1 cellular context compared by ENCODE assay signal in the genomic region with DNA sequence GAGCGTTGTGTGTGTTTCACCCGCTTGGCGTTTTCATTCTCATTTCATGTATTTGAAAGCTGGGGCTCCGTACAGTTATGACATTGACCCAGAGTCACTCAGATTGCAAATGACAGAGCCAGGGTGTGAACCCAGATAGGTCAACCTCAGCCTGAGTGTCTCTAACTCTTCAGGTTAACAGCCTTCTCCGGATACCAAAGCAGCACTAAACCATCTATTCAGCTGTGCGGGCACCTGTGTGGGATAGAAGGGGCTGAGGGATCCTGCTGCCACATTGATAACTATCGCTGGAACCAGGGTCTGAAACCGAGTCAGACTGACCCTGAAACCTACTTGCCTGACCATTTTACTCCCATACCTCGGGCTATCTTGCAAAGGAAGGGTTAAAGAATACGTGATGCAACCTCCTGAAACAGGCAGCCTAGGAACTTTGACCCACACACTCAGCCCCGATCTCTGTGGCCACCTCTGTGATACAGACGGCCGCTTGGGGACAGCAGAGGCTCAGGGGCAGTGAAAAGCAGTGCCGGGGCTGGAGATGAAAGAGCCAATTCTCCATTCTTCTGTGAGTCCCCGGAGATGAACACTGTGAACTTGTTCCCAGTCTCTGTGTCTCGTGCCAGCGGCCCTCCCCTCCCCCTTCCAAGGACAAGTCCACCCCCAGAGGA.
TF ChIP-seq lines count a peak whose summit lies in the region.

No MANE protein-coding gene starts in this region.

TF ChIP-seq in HCT116, 20 proteins besides CTCF, POLR2A, EP300 and RAD21 (continued from another document):
- TF ChIP-seq, protein P1, sequence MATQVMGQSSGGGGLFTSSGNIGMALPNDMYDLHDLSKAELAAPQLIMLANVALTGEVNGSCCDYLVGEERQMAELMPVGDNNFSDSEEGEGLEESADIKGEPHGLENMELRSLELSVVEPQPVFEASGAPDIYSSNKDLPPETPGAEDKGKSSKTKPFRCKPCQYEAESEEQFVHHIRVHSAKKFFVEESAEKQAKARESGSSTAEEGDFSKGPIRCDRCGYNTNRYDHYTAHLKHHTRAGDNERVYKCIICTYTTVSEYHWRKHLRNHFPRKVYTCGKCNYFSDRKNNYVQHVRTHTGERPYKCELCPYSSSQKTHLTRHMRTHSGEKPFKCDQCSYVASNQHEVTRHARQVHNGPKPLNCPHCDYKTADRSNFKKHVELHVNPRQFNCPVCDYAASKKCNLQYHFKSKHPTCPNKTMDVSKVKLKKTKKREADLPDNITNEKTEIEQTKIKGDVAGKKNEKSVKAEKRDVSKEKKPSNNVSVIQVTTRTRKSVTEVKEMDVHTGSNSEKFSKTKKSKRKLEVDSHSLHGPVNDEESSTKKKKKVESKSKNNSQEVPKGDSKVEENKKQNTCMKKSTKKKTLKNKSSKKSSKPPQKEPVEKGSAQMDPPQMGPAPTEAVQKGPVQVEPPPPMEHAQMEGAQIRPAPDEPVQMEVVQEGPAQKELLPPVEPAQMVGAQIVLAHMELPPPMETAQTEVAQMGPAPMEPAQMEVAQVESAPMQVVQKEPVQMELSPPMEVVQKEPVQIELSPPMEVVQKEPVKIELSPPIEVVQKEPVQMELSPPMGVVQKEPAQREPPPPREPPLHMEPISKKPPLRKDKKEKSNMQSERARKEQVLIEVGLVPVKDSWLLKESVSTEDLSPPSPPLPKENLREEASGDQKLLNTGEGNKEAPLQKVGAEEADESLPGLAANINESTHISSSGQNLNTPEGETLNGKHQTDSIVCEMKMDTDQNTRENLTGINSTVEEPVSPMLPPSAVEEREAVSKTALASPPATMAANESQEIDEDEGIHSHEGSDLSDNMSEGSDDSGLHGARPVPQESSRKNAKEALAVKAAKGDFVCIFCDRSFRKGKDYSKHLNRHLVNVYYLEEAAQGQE (IDR thresholded peaks at IDR 0.05; ENCODE audit: low read depth) = no peak
- TF ChIP-seq POLR2AphosphoS5 (IDR thresholded peaks at IDR 0.05; ENCODE audit: low read depth, low read length) (0 out of 2 replicates have a peak, but pooled peaks have one; percentile 24), JUND (IDR thresholded peaks at IDR 0.05) (no peak), TCF7L2 (IDR thresholded peaks at IDR 0.05; ENCODE audit: borderline replicate concordance, extremely low read depth, insufficient read depth, insufficient read length) (peak; percentile 75)
- TF ChIP-seq, protein P2, sequence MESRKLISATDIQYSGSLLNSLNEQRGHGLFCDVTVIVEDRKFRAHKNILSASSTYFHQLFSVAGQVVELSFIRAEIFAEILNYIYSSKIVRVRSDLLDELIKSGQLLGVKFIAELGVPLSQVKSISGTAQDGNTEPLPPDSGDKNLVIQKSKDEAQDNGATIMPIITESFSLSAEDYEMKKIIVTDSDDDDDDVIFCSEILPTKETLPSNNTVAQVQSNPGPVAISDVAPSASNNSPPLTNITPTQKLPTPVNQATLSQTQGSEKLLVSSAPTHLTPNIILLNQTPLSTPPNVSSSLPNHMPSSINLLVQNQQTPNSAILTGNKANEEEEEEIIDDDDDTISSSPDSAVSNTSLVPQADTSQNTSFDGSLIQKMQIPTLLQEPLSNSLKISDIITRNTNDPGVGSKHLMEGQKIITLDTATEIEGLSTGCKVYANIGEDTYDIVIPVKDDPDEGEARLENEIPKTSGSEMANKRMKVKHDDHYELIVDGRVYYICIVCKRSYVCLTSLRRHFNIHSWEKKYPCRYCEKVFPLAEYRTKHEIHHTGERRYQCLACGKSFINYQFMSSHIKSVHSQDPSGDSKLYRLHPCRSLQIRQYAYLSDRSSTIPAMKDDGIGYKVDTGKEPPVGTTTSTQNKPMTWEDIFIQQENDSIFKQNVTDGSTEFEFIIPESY (IDR thresholded peaks at IDR 0.05; ENCODE audit: extremely low read depth, insufficient replicate concordance, low read length) = no peak
